1 cellular context compared by ENCODE assay signal in genomic region chr2:170815311-170815710, GRCh38.
TF ChIP-seq lines count a peak whose summit lies in the region.

No MANE protein-coding gene starts in this region.

TF ChIP-seq in K562, 482 proteins besides CTCF, POLR2A, EP300 and RAD21 (continued from another document):
- no peak for TF ChIP-seq FOXM1 (IDR thresholded peaks at IDR 0.05; ENCODE audit: low read depth)
- no peak for TF ChIP-seq FOXM1 (CRISPR knock-in tag; IDR thresholded peaks at IDR 0.05; ENCODE audit: low read depth)
- TF ChIP-seq ZNF407 (IDR thresholded peaks at IDR 0.05; ENCODE audit: low read depth), result no peak
- TF ChIP-seq TOE1 (IDR thresholded peaks at IDR 0.05; ENCODE audit: borderline replicate concordance), result no peak
- TF ChIP-seq TOE1 (CRISPR knock-in tag; IDR thresholded peaks at IDR 0.05; ENCODE audit: borderline replicate concordance, low read depth), result 0 out of 2 replicates have a peak, but pooled peaks have one; percentile 10
- TF ChIP-seq KAT7 (CRISPR knock-in tag; IDR thresholded peaks at IDR 0.05; ENCODE audit: borderline replicate concordance), result 0 out of 2 replicates have a peak, but pooled peaks have one; percentile 23
- TF ChIP-seq BHLHE40 (IDR thresholded peaks at IDR 0.05; ENCODE audit: low read length), result no peak
- TF ChIP-seq NR3C1 (CRISPR knock-in tag; IDR thresholded peaks at IDR 0.05), result no peak
- no peak for TF ChIP-seq RFX5 (IDR thresholded peaks at IDR 0.05; ENCODE audit: low read depth, low read length)
- no peak for TF ChIP-seq FOXP4 (CRISPR knock-in tag; IDR thresholded peaks at IDR 0.05; ENCODE audit: borderline replicate concordance)
- no peak for TF ChIP-seq TCF7 (IDR thresholded peaks at IDR 0.05; ENCODE audit: borderline replicate concordance)
